In the genomic region with DNA sequence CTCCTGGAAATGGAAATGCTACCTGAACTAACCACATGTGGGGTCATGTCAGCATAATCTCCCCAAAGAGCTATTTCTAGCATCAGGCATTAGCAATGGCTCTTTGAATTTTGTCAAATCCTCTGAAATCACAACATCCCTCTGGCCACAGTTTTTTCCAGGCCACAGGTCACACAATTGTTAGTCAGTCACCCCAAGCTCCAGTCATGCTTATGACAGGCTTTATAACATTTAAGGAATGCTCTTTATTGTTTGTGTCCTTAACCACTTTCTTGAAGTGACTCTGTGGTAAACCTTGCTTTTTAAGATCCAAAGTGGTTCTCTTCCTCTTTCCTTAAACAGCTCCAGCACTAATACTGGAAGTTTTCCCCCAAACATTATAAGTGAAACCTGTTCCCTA, we compare ENCODE assay signal across 13 cellular contexts.
"Had no signal": no experiment of that assay in that cellular context is flagged by ENCODE, and none has a peak within 500 bp of the region (broad histone marks: within the 10 kb centered on the region; RNA-seq: fewer than 3 reads in every experiment).

No MANE protein-coding gene starts in this region.

- H3K27me3 Mint-ChIP-seq: natural killer cell treated with Interleukin-12 subunit alpha and Interleukin-12 subunit beta and Interleukin-15 and Interleukin-18, amount 100 ng/mL, for 72 hours had no signal

- H3K4me3 ChIP-seq: colonic mucosa, suprapubic skin, upper lobe of right lung had no signal

- H3K4me3 Mint-ChIP-seq: activated naive CD4-positive, alpha-beta T cell treated with anti-CD3 and anti-CD28 coated beads for 36 hours; natural killer cell treated with Interleukin-12 subunit alpha and Interleukin-12 subunit beta and Interleukin-15 and Interleukin-18, amount 100 ng/mL, for 72 hours had no signal

- DNase-seq: activated CD4-positive, alpha-beta T cell treated with anti-CD3 and anti-CD28 coated beads for 4 hours; activated CD8-positive, alpha-beta memory T cell treated with anti-CD3 and anti-CD28 coated beads for 24 hours; activated naive CD4-positive, alpha-beta T cell treated with anti-CD3 and anti-CD28 coated beads for 36 hours; caudate nucleus; colonic mucosa; left ventricle myocardium superior; mesenchymal stem cell; nucleus accumbens; stimulated activated CD4-positive, alpha-beta T cell treated with anti-CD3 and anti-CD28 coated beads, Interleukin-2, amount 100 ng/mL, for 48 hours; stimulated activated naive CD8-positive, alpha-beta T cell treated with anti-CD3 and anti-CD28 coated beads, Interleukin-15, Interleukin-2, amounts not matched to agents 100 U/mL and 50 U/mL, for 24 hours; upper lobe of right lung had no signal

- ATAC-seq: left ventricle myocardium superior; natural killer cell treated with Interleukin-12 subunit alpha and Interleukin-12 subunit beta and Interleukin-15 and Interleukin-18, amount 100 ng/mL, for 72 hours; stimulated activated naive CD8-positive, alpha-beta T cell treated with anti-CD3 and anti-CD28 coated beads, Interleukin-15, Interleukin-2, amounts not matched to agents 100 U/mL and 50 U/mL, for 24 hours; upper lobe of right lung had no signal

- H3K27ac Mint-ChIP-seq: activated naive CD4-positive, alpha-beta T cell treated with anti-CD3 and anti-CD28 coated beads for 36 hours; natural killer cell treated with Interleukin-12 subunit alpha and Interleukin-12 subunit beta and Interleukin-15 and Interleukin-18, amount 100 ng/mL, for 72 hours had no signal

- H3K27ac ChIP-seq: colonic mucosa, suprapubic skin, upper lobe of right lung had no signal

- H3K27me3 ChIP-seq: colonic mucosa, suprapubic skin, upper lobe of right lung had no signal

- H3K9me3 Mint-ChIP-seq: activated naive CD4-positive, alpha-beta T cell treated with anti-CD3 and anti-CD28 coated beads for 36 hours; natural killer cell treated with Interleukin-12 subunit alpha and Interleukin-12 subunit beta and Interleukin-15 and Interleukin-18, amount 100 ng/mL, for 72 hours had no signal

- H3K9me3 ChIP-seq: colonic mucosa, suprapubic skin, upper lobe of right lung had no signal

- H3K36me3 Mint-ChIP-seq: natural killer cell treated with Interleukin-12 subunit alpha and Interleukin-12 subunit beta and Interleukin-15 and Interleukin-18, amount 100 ng/mL, for 72 hours had no signal

- H3K4me1 ChIP-seq: colonic mucosa, suprapubic skin, upper lobe of right lung had no signal

- H3K36me3 ChIP-seq: colonic mucosa, suprapubic skin, upper lobe of right lung had no signal
